ENCODE assay signal across 9 cellular contexts in genomic region chr10:12483996-12484944, GRCh38.
DNase-seq lines count a peak whose midpoint lies in the region; ATAC-seq, FAIRE-seq and TF ChIP-seq lines count a peak whose summit lies in the region.
"Had no signal": no experiment of that assay in that cellular context is flagged by ENCODE, and none has a peak within 500 bp of the region (broad histone marks: within the 10 kb centered on the region; RNA-seq: fewer than 3 reads in every experiment).

No MANE protein-coding gene starts in this region.

- H3K4me1 ChIP-seq in KMS-11 (ENCODE audit: low read depth, poor library complexity, severe bottlenecking), result peaks cover 41% of the 10 kb centered on the region
- no peaks in the 10 kb centered on the region for H3K4me1 ChIP-seq in small intestine (ENCODE audit: control insufficient read depth in 2 of 2, insufficient read depth in 1 of 2, low read depth in 1 of 2, low read length in 1 of 2)

- H3K4me3 ChIP-seq in KMS-11 (IDR thresholded peaks at IDR 0.05; ENCODE audit: insufficient read depth, low read depth, low read length) (peak overlapping the region; percentile 66), coronary artery (peak overlapping the region; percentile 62), small intestine (ENCODE audit: low read depth in 1 of 2, low read length in 2 of 2) (no peak overlapping the region)

- no peaks in the 10 kb centered on the region for H4K20me1 ChIP-seq in KMS-11 (ENCODE audit: insufficient read depth)

- no peak for FAIRE-seq in small intestine (lab: Jason Lieb, UNC)

- peak overlapping the region; percentile 95 for H3K4me2 ChIP-seq in KMS-11

- ATAC-seq in GM19438 (IDR thresholded peaks at IDR 0.05; ENCODE audit: low read depth, unreplicated experiment), result peak; percentile 35

- peak overlapping the region; percentile 97 for H3K9ac ChIP-seq in KMS-11

- TF ChIP-seq CTCF in KMS-11 (conservative IDR thresholded peaks at IDR 0.05; ENCODE audit: low read depth, low read length) (no peak), coronary artery (IDR thresholded peaks at IDR 0.05) (no peak)

- H3K27ac ChIP-seq in KMS-11 (peak overlapping the region; percentile 99), coronary artery (peak overlapping the region; percentile 72 to 95), small intestine (ENCODE audit: low read depth in 1 of 2, low read length in 1 of 2) (peak overlapping the region in 1 of 2 donors; percentile 70)

- peak overlapping the region; percentile 69 for H2AFZ ChIP-seq in KMS-11 (ENCODE audit: low read depth)

- no peak for DNase-seq in coronary artery (ENCODE audit: low spot score)
- peak; percentile 22 for DNase-seq in small intestine
- DNase-seq in GM19238 (ENCODE audit: insufficient read length, low spot score), result no peak
- DNase-seq in EL, result no peak
- no peak for DNase-seq in AG08396 (ENCODE audit: low spot score)
- DNase-seq in NCI-H1105 treated with DMSO at 0.1 percent for 48 hours (lab: John Stamatoyannopoulos, UW), result no peak
- DNase-seq: T1000 had no signal

- WGBS in small intestine, 3 donors, result 75 to 76% (median 76%) methylated on average over 24 of the region's 24 CpGs

- H3K27me3 ChIP-seq in KMS-11 (ENCODE audit: insufficient read depth, low read depth), result no peaks in the 10 kb centered on the region
- no peaks in the 10 kb centered on the region for H3K27me3 ChIP-seq in small intestine (ENCODE audit: control insufficient read depth in 2 of 2, insufficient read depth in 2 of 2, low read length in 2 of 2)

- H3K9me3 ChIP-seq in small intestine (ENCODE audit: control insufficient read depth, low read depth), result no peaks in the 10 kb centered on the region

- peaks cover 14% of the 10 kb centered on the region; the same call in 1 of the 2 replicates for H3K79me2 ChIP-seq in KMS-11 (ENCODE audit: insufficient read depth, low read depth)

- H3K36me3 ChIP-seq in KMS-11 (ENCODE audit: insufficient read depth) (no peaks in the 10 kb centered on the region), small intestine (ENCODE audit: control insufficient read depth in 2 of 2, insufficient read depth in 2 of 2, low read length in 2 of 2) (no peaks in the 10 kb centered on the region)

Comparison
In these comparisons a context has a peak if more than half of its experiments do, and no peak if none do; other contexts are left out.
1. H3K4me3 ChIP-seq: peak in KMS-11 (single experiment) and coronary artery (single experiment); none in small intestine (0 of 2).